In the genomic region with DNA sequence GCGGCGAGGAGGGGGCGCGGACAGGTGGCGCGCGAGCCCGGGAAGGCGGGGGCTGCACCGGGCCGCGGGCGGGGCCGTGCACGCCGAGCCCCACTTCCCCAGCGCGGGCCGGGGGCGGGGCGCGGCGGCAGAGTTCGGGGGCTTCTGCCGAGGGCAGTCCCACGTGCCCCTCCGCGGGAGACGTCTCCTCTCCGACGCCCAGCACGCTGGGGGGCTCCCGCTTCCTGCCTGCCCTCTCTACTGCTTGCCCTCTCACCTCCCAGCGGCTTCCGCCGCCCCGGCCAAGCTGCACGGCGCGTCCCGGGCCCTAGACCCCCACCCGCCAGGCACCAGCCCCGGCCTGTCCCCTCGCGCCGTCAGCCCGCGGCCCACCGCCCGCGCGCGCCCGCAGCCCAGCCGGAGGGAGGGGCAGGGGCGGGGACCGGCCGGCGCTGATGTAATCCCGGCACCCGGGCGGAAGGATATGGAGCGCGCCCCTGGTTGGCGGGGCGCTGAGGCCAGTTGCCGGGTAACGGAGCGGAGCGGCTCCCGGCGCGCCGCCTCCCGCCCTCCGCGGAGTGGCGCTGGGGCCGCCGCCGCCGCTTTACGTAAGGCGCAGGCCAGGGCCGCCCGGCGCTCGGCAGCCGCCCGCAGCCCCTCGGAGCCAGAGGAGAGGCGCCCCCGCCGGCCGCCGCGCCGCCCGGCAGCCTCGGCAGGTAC, we compare ENCODE assay signal across 8 cellular contexts. TPM values are rescaled to one million over a fixed set of nuclear protein-coding genes. Genes with fewer than 3 reads are reported as not detected.
DNase-seq lines count a peak whose midpoint lies in the region; ATAC-seq lines count a peak whose summit lies in the region.

A gene with protein sequence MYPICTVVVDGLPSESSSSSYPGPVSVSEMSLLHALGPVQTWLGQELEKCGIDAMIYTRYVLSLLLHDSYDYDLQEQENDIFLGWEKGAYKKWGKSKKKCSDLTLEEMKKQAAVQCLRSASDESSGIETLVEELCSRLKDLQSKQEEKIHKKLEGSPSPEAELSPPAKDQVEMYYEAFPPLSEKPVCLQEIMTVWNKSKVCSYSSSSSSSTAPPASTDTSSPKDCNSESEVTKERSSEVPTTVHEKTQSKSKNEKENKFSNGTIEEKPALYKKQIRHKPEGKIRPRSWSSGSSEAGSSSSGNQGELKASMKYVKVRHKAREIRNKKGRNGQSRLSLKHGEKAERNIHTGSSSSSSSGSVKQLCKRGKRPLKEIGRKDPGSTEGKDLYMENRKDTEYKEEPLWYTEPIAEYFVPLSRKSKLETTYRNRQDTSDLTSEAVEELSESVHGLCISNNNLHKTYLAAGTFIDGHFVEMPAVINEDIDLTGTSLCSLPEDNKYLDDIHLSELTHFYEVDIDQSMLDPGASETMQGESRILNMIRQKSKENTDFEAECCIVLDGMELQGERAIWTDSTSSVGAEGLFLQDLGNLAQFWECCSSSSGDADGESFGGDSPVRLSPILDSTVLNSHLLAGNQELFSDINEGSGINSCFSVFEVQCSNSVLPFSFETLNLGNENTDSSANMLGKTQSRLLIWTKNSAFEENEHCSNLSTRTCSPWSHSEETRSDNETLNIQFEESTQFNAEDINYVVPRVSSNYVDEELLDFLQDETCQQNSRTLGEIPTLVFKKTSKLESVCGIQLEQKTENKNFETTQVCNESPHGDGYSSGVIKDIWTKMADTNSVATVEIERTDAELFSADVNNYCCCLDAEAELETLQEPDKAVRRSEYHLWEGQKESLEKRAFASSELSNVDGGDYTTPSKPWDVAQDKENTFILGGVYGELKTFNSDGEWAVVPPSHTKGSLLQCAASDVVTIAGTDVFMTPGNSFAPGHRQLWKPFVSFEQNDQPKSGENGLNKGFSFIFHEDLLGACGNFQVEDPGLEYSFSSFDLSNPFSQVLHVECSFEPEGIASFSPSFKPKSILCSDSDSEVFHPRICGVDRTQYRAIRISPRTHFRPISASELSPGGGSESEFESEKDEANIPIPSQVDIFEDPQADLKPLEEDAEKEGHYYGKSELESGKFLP (N-terminal part only) (plus strand): TSS at position 581 of the 699 bp plus-strand sequence. CDS start 41,727 bp downstream, outside the sequence.

- peak within 1 kb of the TSS; percentile 82 to 88 (median 86) for H3K4me3 Mint-ChIP-seq in naive thymus-derived CD4-positive, alpha-beta T cell
- H3K4me3 Mint-ChIP-seq in stimulated activated memory B cell treated with anti-CD40 and anti-IgM and Interleukin-4, amounts not matched to agents 10 μg/mL and 1 μg/mL and 100 μg/mL, for 72 hours: peak within 1 kb of the TSS; percentile 96

- peaks cover 42% of the 10 kb centered on the region for H3K4me1 ChIP-seq in Karpas-422 (ENCODE audit: low read length)
- H3K4me1 ChIP-seq in naive thymus-derived CD4-positive, alpha-beta T cell (ENCODE audit: control insufficient read depth in 2 of 2, insufficient read depth in 2 of 2, low read length in 2 of 2): peaks cover 26 to 27% of the 10 kb centered on the region in 2 donors

- peak; percentile 58 for ATAC-seq in GM21786 (IDR thresholded peaks at IDR 0.05; ENCODE audit: unreplicated experiment)
- peak; percentile 86 for ATAC-seq in naive thymus-derived CD4-positive, alpha-beta T cell
- ATAC-seq in stimulated activated memory B cell treated with anti-CD40 and anti-IgM and Interleukin-4, amounts not matched to agents 10 μg/mL and 1 μg/mL and 100 μg/mL, for 72 hours: peak; percentile 90

- no peaks in the 10 kb centered on the region for H3K9me3 ChIP-seq in Karpas-422 (ENCODE audit: low read length)
- no peaks in the 10 kb centered on the region for H3K9me3 ChIP-seq in naive thymus-derived CD4-positive, alpha-beta T cell (ENCODE audit: control insufficient read depth in 2 of 3, low read length in 3 of 3)

- no peaks in the 10 kb centered on the region for H3K27me3 ChIP-seq in Karpas-422 (ENCODE audit: low read length)
- no peaks in the 10 kb centered on the region for H3K27me3 ChIP-seq in naive thymus-derived CD4-positive, alpha-beta T cell (ENCODE audit: control insufficient read depth in 2 of 2, insufficient read depth in 2 of 2, low read length in 2 of 2)

- CTCF ChIA-PET in naive thymus-derived CD4-positive, alpha-beta T cell (lab: Charles Lee): interaction anchor here (1.0 kb wide), 1 partner anchor 91 kb away, joined by 3 read pairs; no protein-coding TSS in a partner anchor

- H3K36me3 ChIP-seq in Karpas-422 (ENCODE audit: insufficient read depth, low read length): peaks cover 4% of the 10 kb centered on the region; the same call in 1 of the 2 replicates
- H3K36me3 ChIP-seq in naive thymus-derived CD4-positive, alpha-beta T cell (ENCODE audit: control insufficient read depth in 2 of 3, insufficient read depth in 3 of 3, low read length in 3 of 3): peaks cover 0 to 4% (median 0%) of the 10 kb centered on the region in 3 experiments

- H3K36me3 Mint-ChIP-seq in naive thymus-derived CD4-positive, alpha-beta T cell: peaks cover 0 to 5% (median 1%) of the 10 kb centered on the region in 5 donors
- H3K36me3 Mint-ChIP-seq in stimulated activated memory B cell treated with anti-CD40 and anti-IgM and Interleukin-4, amounts not matched to agents 10 μg/mL and 1 μg/mL and 100 μg/mL, for 72 hours: peaks cover under 1% of the 10 kb centered on the region

- H3K9me2 ChIP-seq in Karpas-422 (replicated peaks; ENCODE audit: insufficient read depth, low read length): no peaks in the 10 kb centered on the region

- peak within 1 kb of the TSS; percentile 94 for H3K4me3 ChIP-seq in Karpas-422 (ENCODE audit: low read length)
- peak within 1 kb of the TSS; percentile 85 for H3K4me3 ChIP-seq in naive thymus-derived CD4-positive, alpha-beta T cell (ENCODE audit: low read length)

- H3K79me2 ChIP-seq in Karpas-422 (ENCODE audit: low read length): peaks cover 40% of the 10 kb centered on the region

- peaks cover 33 to 75% (median 69%) of the 10 kb centered on the region in 7 donors for H3K4me1 Mint-ChIP-seq in naive thymus-derived CD4-positive, alpha-beta T cell
- H3K4me1 Mint-ChIP-seq in stimulated activated memory B cell treated with anti-CD40 and anti-IgM and Interleukin-4, amounts not matched to agents 10 μg/mL and 1 μg/mL and 100 μg/mL, for 72 hours: peaks cover 31% of the 10 kb centered on the region

- peak within 1 kb of the TSS; percentile 93 for H3K9ac ChIP-seq in Karpas-422 (ENCODE audit: low read length)

- DNase-seq in DMS79 treated with DMSO at 0.1 percent for 48 hours (lab: John Stamatoyannopoulos, UW) (peak; percentile 45), Karpas-422 (peak; percentile 96), RKO (ENCODE audit: low spot score) (peak; percentile 90), activated T-helper 1 cell treated with Interleukin-2 at 50 U/mL for 16 hours (ENCODE audit: low read depth) (peak; percentile 85), fibroblast of gingiva (ENCODE audit: low read depth) (peak; percentile 98)
- DNase-seq in naive thymus-derived CD4-positive, alpha-beta T cell: peak; percentile 86 to 95 (median 90)

- H3K27ac Mint-ChIP-seq in naive thymus-derived CD4-positive, alpha-beta T cell: peak within 1 kb of the TSS; percentile 15 to 90 (median 84)
- peak within 1 kb of the TSS; percentile 85 for H3K27ac Mint-ChIP-seq in stimulated activated memory B cell treated with anti-CD40 and anti-IgM and Interleukin-4, amounts not matched to agents 10 μg/mL and 1 μg/mL and 100 μg/mL, for 72 hours

- peak within 1 kb of the TSS; percentile 71 for H3K27ac ChIP-seq in Karpas-422 (ENCODE audit: low read length)
- peak within 1 kb of the TSS; percentile 97 for H3K27ac ChIP-seq in naive thymus-derived CD4-positive, alpha-beta T cell (ENCODE audit: low read depth, low read length)

- POLR2A ChIA-PET in naive thymus-derived CD4-positive, alpha-beta T cell (lab: Charles Lee): interaction anchor here (0.6 to 3.8 kb wide), 10 partner anchors 10 to 286 kb away, joined by 3 to 35 read pairs (median 6); a partner anchor contains a TSS

- intact Hi-C loops in naive thymus-derived CD4-positive, alpha-beta T cell (cut with micrococcal nuclease): loop anchor here (1.0 to 10.0 kb wide), 16 partner anchors 31 to 1659 kb away; a partner anchor contains a TSS

- H3K4me2 ChIP-seq in Karpas-422 (ENCODE audit: low read depth, low read length, poor library complexity, severe bottlenecking): peak within 1 kb of the TSS; percentile 88

- no peaks in the 10 kb centered on the region for H3K27me3 Mint-ChIP-seq in naive thymus-derived CD4-positive, alpha-beta T cell
- no peaks in the 10 kb centered on the region for H3K27me3 Mint-ChIP-seq in stimulated activated memory B cell treated with anti-CD40 and anti-IgM and Interleukin-4, amounts not matched to agents 10 μg/mL and 1 μg/mL and 100 μg/mL, for 72 hours

- H2AFZ ChIP-seq in Karpas-422 (ENCODE audit: low read length): peak within 1 kb of the TSS; percentile 48; the same call in 1 of the 2 replicates

- peaks cover 7% of the 10 kb centered on the region; the same call in 1 of the 2 replicates for H4K20me1 ChIP-seq in Karpas-422 (ENCODE audit: insufficient read depth, low read depth, low read length)

- no peaks in the 10 kb centered on the region for H3K9me3 Mint-ChIP-seq in naive thymus-derived CD4-positive, alpha-beta T cell
- no peaks in the 10 kb centered on the region for H3K9me3 Mint-ChIP-seq in stimulated activated memory B cell treated with anti-CD40 and anti-IgM and Interleukin-4, amounts not matched to agents 10 μg/mL and 1 μg/mL and 100 μg/mL, for 72 hours

RNA-seq across cellular contexts. Expression of the gene that starts here (rescaled TPM):
- total RNA-seq in Karpas-422 (2014; rRNA removed; shearing (Covaris generic); ENCODE audit: low replicate concordance): 10.9 and 11.8 TPM in 2 replicates
- 10 to 100 TPM; 15.7 to 24.2 (median 19.8) TPM for total RNA-seq in naive thymus-derived CD4-positive, alpha-beta T cell
- 10 to 100 TPM; 12.0 to 13.3 TPM for polyA plus RNA-seq in naive thymus-derived CD4-positive, alpha-beta T cell

Comparison
In these comparisons a context has a peak if more than half of its experiments do, and no peak if none do; other contexts are left out.
1. Peak in every context shown above with its lines: DNase-seq, ATAC-seq, H3K4me3 ChIP-seq and H3K27ac ChIP-seq.
2. DNase-seq: peak in every context shown above with its lines; median percentile 98 in fibroblast of gingiva; 96 in Karpas-422; 90 in RKO; 90 in naive thymus-derived CD4-positive, alpha-beta T cell; 85 in activated T-helper 1 cell treated with Interleukin-2 at 50 U/mL for 16 hours; 45 in DMS79 treated with DMSO at 0.1 percent for 48 hours.